ENCODE assay signal across 21 cellular contexts in genomic region chr5:33227746-33228145, GRCh38.
DNase-seq lines count a peak whose midpoint lies in the region; ATAC-seq and TF ChIP-seq lines count a peak whose summit lies in the region.
"Had no signal": no experiment of that assay in that cellular context is flagged by ENCODE, and none has a peak within 500 bp of the region (broad histone marks: within the 10 kb centered on the region; RNA-seq: fewer than 3 reads in every experiment).

No MANE protein-coding gene starts in this region.

- H2BK5ac ChIP-seq in IMR-90 (ENCODE audit: low read depth, low read length, poor library complexity, severe bottlenecking), result peak overlapping the region; percentile 53

- no peak for ATAC-seq in IMR-90 (ENCODE audit: low read depth)
- ATAC-seq: naive thymus-derived CD8-positive, alpha-beta T cell; Panc1; T-cell had no signal

- WGBS in IMR-90 (ENCODE audit: extremely low coverage in 2 of 2, insufficient read length in 1 of 2), 2 experiments, result no CpG with 5 or more reads among the region's 2 CpGs
- 87% methylated on average over 2 of the region's 2 CpGs for WGBS in smooth muscle cell (ENCODE audit: low lambda C conversion rate)

- no peak overlapping the region for H4K5ac ChIP-seq in IMR-90 (ENCODE audit: low read depth, low read length)

- peak overlapping the region; percentile 39; the same call in 1 of the 2 replicates for H2BK20ac ChIP-seq in IMR-90 (ENCODE audit: low read depth, low read length)

- H3K4me3 ChIP-seq in IMR-90 (ENCODE audit: insufficient read depth, low read depth, low read length), result no peak overlapping the region
- H3K4me3 ChIP-seq in smooth muscle cell, result no peak overlapping the region
- H3K4me3 ChIP-seq in vagina, result no peak overlapping the region
- H3K4me3 ChIP-seq: coronary artery, ovary, spleen had no signal

- no TSS peak for BruUV-seq in IMR-90 (replicated peaks; lab: Mats Ljungman, UMichigan)

- peak overlapping the region; percentile 60; the same call in 1 of the 2 replicates for H3K9ac ChIP-seq in IMR-90 (ENCODE audit: low read depth, low read length)
- no peak overlapping the region for H3K9ac ChIP-seq in smooth muscle cell (ENCODE audit: low read depth)

- no peak for DNase-seq in IMR-90
- peak; percentile 43 for DNase-seq in astrocyte of the hippocampus (ENCODE audit: low read depth, low spot score)
- DNase-seq in iPS DF 4.7 (ENCODE audit: extremely low read depth, low spot score), result peak; percentile 2
- DNase-seq in smooth muscle cell (lab: John Stamatoyannopoulos, UW; ENCODE audit: unreplicated experiment), result no peak
- DNase-seq in NCI-H2081 treated with DMSO at 0.1 percent for 48 hours (lab: John Stamatoyannopoulos, UW), result no peak
- DNase-seq in vagina (ENCODE audit: extremely low spot score in 2 of 2), result no peak
- DNase-seq in NCI-H1092 (lab: John Stamatoyannopoulos, UW), result no peak
- DNase-seq: activated CD4-positive, alpha-beta T cell treated with anti-CD3 and anti-CD28 coated beads, Interleukin-2, amount 50 U/mL, for 4 hours; activated naive CD4-positive, alpha-beta T cell treated with anti-CD3 and anti-CD28 coated beads for 36 hours; hypothalamus; naive thymus-derived CD8-positive, alpha-beta T cell; NCI-H1694 treated with DMSO at 0.1 percent for 48 hours; NCI-H524 treated with DMSO at 0.1 percent for 48 hours; NK-92 treated with Interleukin-12 subunit alpha and Interleukin-12 subunit beta, amount 100 ng/mL, for 24 hours; ovary; SIG-M5; spleen; stimulated activated CD4-positive, alpha-beta T cell treated with anti-CD3 and anti-CD28 coated beads, Interleukin-4, amount 100 ng/mL, for 1 hour; T-cell had no signal

- H4K20me1 ChIP-seq in IMR-90 (ENCODE audit: insufficient read depth, low read length), result no peaks in the 10 kb centered on the region
- H4K20me1 ChIP-seq in smooth muscle cell (ENCODE audit: low read depth), result no peaks in the 10 kb centered on the region

- no peak overlapping the region; the same call in 1 of the 2 replicates for H3K27ac ChIP-seq in IMR-90 (ENCODE audit: insufficient read depth, low read length)
- no peak overlapping the region for H3K27ac ChIP-seq in smooth muscle cell (ENCODE audit: low read depth)
- no peak overlapping the region for H3K27ac ChIP-seq in vagina
- H3K27ac ChIP-seq: ovary, spleen had no signal

- no peak overlapping the region for H4K8ac ChIP-seq in IMR-90 (ENCODE audit: low read depth in 2 of 2, low read length in 2 of 2)

- H3K56ac ChIP-seq in IMR-90 (ENCODE audit: extremely low read depth, insufficient read depth, low read length), result no peak overlapping the region

- CTCF ChIA-PET in IMR-90 (lab: Yijun Ruan, JAX), result interaction anchor here (0.6 kb wide), 1 partner anchor 1730 kb away, joined by 3 read pairs; no protein-coding TSS in a partner anchor

- no peak overlapping the region; the same call in 1 of the 2 replicates for H3K4ac ChIP-seq in IMR-90 (ENCODE audit: low read depth, low read length)

- H2AFZ ChIP-seq in IMR-90 (replicated peaks; ENCODE audit: low read length, poor library complexity), result no peak overlapping the region
- peak overlapping the region; percentile 72 for H2AFZ ChIP-seq in smooth muscle cell (ENCODE audit: low read depth)

- 0 out of 2 replicates have a peak overlapping the region, but pooled peaks have one; percentile 5 for H2BK120ac ChIP-seq in IMR-90 (ENCODE audit: low read depth, low read length)

- H2BK15ac ChIP-seq in IMR-90 (ENCODE audit: low read depth, low read length), result no peak overlapping the region

- H3F3A ChIP-seq in smooth muscle cell (ENCODE audit: low read depth), result no peaks in the 10 kb centered on the region

- H3K9me3 ChIP-seq in IMR-90 (ENCODE audit: control insufficient read depth, insufficient read depth, low read length), result peaks cover 4% of the 10 kb centered on the region; the same call in 1 of the 2 replicates
- no peaks in the 10 kb centered on the region for H3K9me3 ChIP-seq in smooth muscle cell (replicated peaks; ENCODE audit: low read depth)
- H3K9me3 ChIP-seq in vagina, result no peaks in the 10 kb centered on the region
- H3K9me3 ChIP-seq: ovary had no signal

- no peaks in the 10 kb centered on the region for H3K36me3 ChIP-seq in IMR-90 (ENCODE audit: control insufficient read depth, insufficient read depth, low read length)
- no peaks in the 10 kb centered on the region for H3K36me3 ChIP-seq in smooth muscle cell (ENCODE audit: low read depth)
- no peaks in the 10 kb centered on the region for H3K36me3 ChIP-seq in vagina
- H3K36me3 ChIP-seq: ovary, spleen had no signal

- no peaks in the 10 kb centered on the region for H3K79me2 ChIP-seq in smooth muscle cell (ENCODE audit: low read depth)

- peaks cover 3% of the 10 kb centered on the region for H3K4me1 ChIP-seq in IMR-90 (ENCODE audit: control insufficient read depth, insufficient read depth, low read length)
- H3K4me1 ChIP-seq in smooth muscle cell (ENCODE audit: low read depth), result peaks cover 34% of the 10 kb centered on the region
- H3K4me1 ChIP-seq in vagina, result no peaks in the 10 kb centered on the region

- TF ChIP-seq CTCF in IMR-90 (conservative IDR thresholded peaks at IDR 0.05; ENCODE audit: low read depth, low read length) (no peak), smooth muscle cell (IDR thresholded peaks at IDR 0.05; ENCODE audit: borderline replicate concordance, insufficient read depth, poor library complexity, severe bottlenecking) (no peak), vagina (IDR thresholded peaks at IDR 0.05) (no peak)

- no peaks in the 10 kb centered on the region for H3K27me3 ChIP-seq in IMR-90 (ENCODE audit: control insufficient read depth, insufficient read depth, low read length)
- no peaks in the 10 kb centered on the region for H3K27me3 ChIP-seq in smooth muscle cell (ENCODE audit: low read depth)
- no peaks in the 10 kb centered on the region for H3K27me3 ChIP-seq in vagina
- H3K27me3 ChIP-seq: ovary, spleen had no signal

- dilution Hi-C loops in IMR-90 (cut with HindIII; ENCODE audit: low sequenced_read_pairs, unreplicated experiment), result no loop called here

- intact Hi-C loops in IMR-90 (cut with micrococcal nuclease) (no loop called here), vagina (cut with DNase I) (no loop called here)

- POLR2A ChIA-PET in IMR-90 (lab: Charles Lee; ENCODE audit: unreplicated experiment), result no interaction called here

- no peaks in the 10 kb centered on the region for H3K79me1 ChIP-seq in IMR-90 (ENCODE audit: low read depth in 1 of 2, low read length in 2 of 2)

- TF ChIP-seq RAD21 in IMR-90 (IDR thresholded peaks at IDR 0.05; ENCODE audit: low read length), result no peak

- in situ Hi-C loops in IMR-90 (cut with MboI; ENCODE audit: low sequenced_read_pairs), result no loop called here

- no peaks in the 10 kb centered on the region for H3K9me1 ChIP-seq in IMR-90 (ENCODE audit: insufficient read depth, low read length)

- H3K14ac ChIP-seq in IMR-90 (replicated peaks; ENCODE audit: low read depth, low read length), result 0 out of 2 replicates have a peak overlapping the region, but pooled peaks have one; percentile 19

- H3K23ac ChIP-seq in IMR-90 (ENCODE audit: low read depth, low read length), result no peak overlapping the region

- no peak overlapping the region for H2AK9ac ChIP-seq in IMR-90 (replicated peaks; ENCODE audit: low read depth, low read length, poor library complexity)

- H3K18ac ChIP-seq in IMR-90 (ENCODE audit: low read depth, low read length), result peak overlapping the region; percentile 57; the same call in 1 of the 2 replicates

- no peak overlapping the region for H2AK5ac ChIP-seq in IMR-90 (ENCODE audit: low read depth, low read length)

- H3K4me2 ChIP-seq in IMR-90 (ENCODE audit: low read depth, low read length) (no peak overlapping the region), smooth muscle cell (no peak overlapping the region)

- TF ChIP-seq POLR2A in IMR-90 (IDR thresholded peaks at IDR 0.05; ENCODE audit: low read depth, low read length), result no peak
- no peak for TF ChIP-seq POLR2A in vagina (IDR thresholded peaks at IDR 0.05)

- peak overlapping the region; percentile 36; the same call in 1 of the 2 replicates for H4K91ac ChIP-seq in IMR-90 (ENCODE audit: insufficient read depth, low read depth, low read length)

TF ChIP-seq in IMR-90, 13 proteins besides CTCF, POLR2A, EP300 and RAD21:
- no peak for TF ChIP-seq FOS (IDR thresholded peaks at IDR 0.05; ENCODE audit: low read depth, low read length)
- no peak for TF ChIP-seq MAZ (IDR thresholded peaks at IDR 0.05; ENCODE audit: borderline replicate concordance, low read depth, low read length)
- TF ChIP-seq SMC3 (IDR thresholded peaks at IDR 0.05; ENCODE audit: low read depth, low read length), result no peak
- no peak for TF ChIP-seq RCOR1 (IDR thresholded peaks at IDR 0.05; ENCODE audit: insufficient replicate concordance, low read length)
- TF ChIP-seq CHD1 (IDR thresholded peaks at IDR 0.05; ENCODE audit: low read depth, low read length), result no peak
- TF ChIP-seq MAFK (IDR thresholded peaks at IDR 0.05; ENCODE audit: low read depth, low read length), result no peak
- TF ChIP-seq USF2 (IDR thresholded peaks at IDR 0.05; ENCODE audit: low read depth, low read length), result no peak
- no peak for TF ChIP-seq CEBPB (IDR thresholded peaks at IDR 0.05; ENCODE audit: low read depth, low read length)
- TF ChIP-seq, protein P1, sequence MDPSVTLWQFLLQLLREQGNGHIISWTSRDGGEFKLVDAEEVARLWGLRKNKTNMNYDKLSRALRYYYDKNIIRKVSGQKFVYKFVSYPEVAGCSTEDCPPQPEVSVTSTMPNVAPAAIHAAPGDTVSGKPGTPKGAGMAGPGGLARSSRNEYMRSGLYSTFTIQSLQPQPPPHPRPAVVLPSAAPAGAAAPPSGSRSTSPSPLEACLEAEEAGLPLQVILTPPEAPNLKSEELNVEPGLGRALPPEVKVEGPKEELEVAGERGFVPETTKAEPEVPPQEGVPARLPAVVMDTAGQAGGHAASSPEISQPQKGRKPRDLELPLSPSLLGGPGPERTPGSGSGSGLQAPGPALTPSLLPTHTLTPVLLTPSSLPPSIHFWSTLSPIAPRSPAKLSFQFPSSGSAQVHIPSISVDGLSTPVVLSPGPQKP (IDR thresholded peaks at IDR 0.05; ENCODE audit: borderline replicate concordance, low read depth, low read length), result no peak
- TF ChIP-seq MXI1 (IDR thresholded peaks at IDR 0.05; ENCODE audit: borderline replicate concordance, low read depth, low read length), result no peak
- TF ChIP-seq RFX5 (IDR thresholded peaks at IDR 0.05; ENCODE audit: low read depth, low read length), result no peak
- TF ChIP-seq BHLHE40 (IDR thresholded peaks at IDR 0.05; ENCODE audit: low read depth, low read length), result no peak
- TF ChIP-seq NFE2L2 (IDR thresholded peaks at IDR 0.05; ENCODE audit: low read depth, low read length), result no peak

Comparison
In these comparisons a context has a peak if more than half of its experiments do, and no peak if none do; other contexts are left out.
1. DNase-seq: peak in astrocyte of the hippocampus (single experiment) and iPS DF 4.7 (single experiment); none in IMR-90 (single experiment), smooth muscle cell (single experiment), NCI-H2081 treated with DMSO at 0.1 percent for 48 hours (single experiment), vagina (0 of 2) and NCI-H1092 (single experiment).